Comparison of ENCODE assay signal across 21 cellular contexts in the genomic region with DNA sequence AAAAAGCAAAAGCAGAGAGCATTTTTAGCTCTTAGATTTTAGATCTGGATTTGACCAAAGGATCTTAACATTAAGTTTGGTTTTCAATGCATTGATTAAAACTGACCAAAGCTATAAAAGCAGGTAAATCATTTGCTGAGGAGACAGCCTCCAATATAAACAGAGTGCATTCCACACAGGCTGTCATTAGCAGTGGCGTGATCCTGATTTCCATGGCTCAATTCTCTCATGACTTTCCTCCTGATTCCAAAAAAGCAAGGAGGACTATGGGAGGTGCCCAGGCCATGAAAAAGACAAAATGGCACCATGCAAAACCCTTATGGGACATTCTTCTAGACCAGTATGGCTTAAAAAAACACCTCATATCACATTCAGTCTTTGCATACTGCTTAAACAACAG. TPM values are rescaled to one million over a fixed set of nuclear protein-coding genes. Genes with fewer than 3 reads are reported as not detected.
DNase-seq lines count a peak whose midpoint lies in the region; ATAC-seq, FAIRE-seq and TF ChIP-seq lines count a peak whose summit lies in the region.
"Had no signal": no experiment of that assay in that cellular context is flagged by ENCODE, and none has a peak within 500 bp of the region (broad histone marks: within the 10 kb centered on the region; RNA-seq: fewer than 3 reads in every experiment).

No MANE protein-coding gene starts in this region.

- no peak for FAIRE-seq in HepG2 (lab: Jason Lieb, UNC)
- FAIRE-seq: A549, D721Med, GM12892 had no signal

- ATAC-seq in HepG2 (no peak), mucosa of descending colon (peak; percentile 76), HG02588 (IDR thresholded peaks at IDR 0.05; ENCODE audit: unreplicated experiment) (no peak)
- ATAC-seq: A549, HCT116 had no signal

- WGBS in liver = 46% methylated on average over 1 of the region's 1 CpG
- 100% methylated on average over 1 of the region's 1 CpG for WGBS in HepG2 (ENCODE audit: low lambda C conversion rate)
- whole genome bisulfite sequencing in transverse colon (ENCODE audit: low coverage in 1 of 2), 2 donors = 43 to 48% methylated on average over 1 of the region's 1 CpG
- 98% methylated on average over 1 of the region's 1 CpG for WGBS in mesenchymal stem cell

- H3K4ac ChIP-seq in mesenchymal stem cell (ENCODE audit: low read depth in 1 of 2, low read length in 2 of 2) = no peak overlapping the region

- TF ChIP-seq POLR2A in HepG2 (IDR thresholded peaks at IDR 0.05; ENCODE audit: insufficient read depth in 1 of 2, low read depth in 2 of 2, low read length in 2 of 2) = no peak
- no peak for TF ChIP-seq POLR2A in transverse colon (IDR thresholded peaks at IDR 0.05)

- H3K27ac ChIP-seq in liver (ENCODE audit: low read depth in 1 of 2, low read length in 2 of 2) (peak overlapping the region; percentile 15), HepG2 (ENCODE audit: extremely low read length, insufficient read depth, low read length) (no peak overlapping the region), transverse colon (peak overlapping the region in 3 of 4 donors; percentile 4 to 49 (median 32)), mesenchymal stem cell (ENCODE audit: low read length, poor library complexity, severe bottlenecking) (no peak overlapping the region)
- H3K27ac ChIP-seq: 22Rv1, A549, C4-2B had no signal

- H3K27me3 ChIP-seq in liver (ENCODE audit: control insufficient read depth in 4 of 4, insufficient read depth in 4 of 4, low read length in 3 of 4) (no peaks in the 10 kb centered on the region), HepG2 (ENCODE audit: control insufficient read depth in 1 of 2, insufficient read depth in 2 of 2, low read length in 2 of 2) (no peaks in the 10 kb centered on the region), transverse colon (no peaks in the 10 kb centered on the region), mesenchymal stem cell (ENCODE audit: control insufficient read depth in 1 of 2, insufficient read depth in 1 of 2, low read length in 2 of 2) (no peaks in the 10 kb centered on the region)

- H3K79me2 ChIP-seq in HepG2 (ENCODE audit: insufficient read depth, low read length) = no peaks in the 10 kb centered on the region

- no peaks in the 10 kb centered on the region for H4K20me1 ChIP-seq in HepG2 (ENCODE audit: insufficient read depth, low read length)

- POLR2A ChIA-PET in HepG2 (lab: Yijun Ruan, JAX) = no interaction called here

- no peak overlapping the region for H2BK5ac ChIP-seq in mesenchymal stem cell (ENCODE audit: low read depth, low read length, poor library complexity, severe bottlenecking)

- H3K9me3 ChIP-seq in liver (ENCODE audit: control insufficient read depth in 4 of 4, low read length in 3 of 4) (no peaks in the 10 kb centered on the region), HepG2 (ENCODE audit: low read length) (no peaks in the 10 kb centered on the region), mucosa of descending colon (no peaks in the 10 kb centered on the region), transverse colon (no peaks in the 10 kb centered on the region), mesenchymal stem cell (ENCODE audit: control insufficient read depth, low read length) (no peaks in the 10 kb centered on the region)
- H3K9me3 ChIP-seq: Caco-2 had no signal

- no peaks in the 10 kb centered on the region for H3K79me1 ChIP-seq in mesenchymal stem cell (replicated peaks; ENCODE audit: low read length, poor library complexity, severe bottlenecking)

- H2BK15ac ChIP-seq in mesenchymal stem cell (ENCODE audit: low read depth, poor library complexity, severe bottlenecking) = no peak overlapping the region

- H4K91ac ChIP-seq in mesenchymal stem cell (ENCODE audit: low read length) = no peak overlapping the region

- TF ChIP-seq RAD21 in liver (IDR thresholded peaks at IDR 0.05) = peak; percentile 33 to 48
- no peak for TF ChIP-seq RAD21 in HepG2 (CRISPR knock-in tag; IDR thresholded peaks at IDR 0.05)

- H3K4me1 ChIP-seq in liver (ENCODE audit: control insufficient read depth in 4 of 4, insufficient read depth in 4 of 4, low read length in 3 of 4) (peaks cover 0 to 13% (median 11%) of the 10 kb centered on the region in 4 donors), HepG2 (ENCODE audit: insufficient read depth, low read length) (peaks cover 2% of the 10 kb centered on the region; the same call in 1 of the 2 replicates), mucosa of descending colon (ENCODE audit: low read depth) (peaks cover 6% of the 10 kb centered on the region), transverse colon (peaks cover 0 to 11% (median 6%) of the 10 kb centered on the region in 4 donors), mesenchymal stem cell (ENCODE audit: control insufficient read depth, insufficient read depth, low read depth, low read length) (no peaks in the 10 kb centered on the region)
- H3K4me1 ChIP-seq: Caco-2 had no signal

- H3K23ac ChIP-seq in mesenchymal stem cell (ENCODE audit: low read length in 2 of 2) = no peak overlapping the region

- CTCF ChIA-PET in HepG2 (lab: Yijun Ruan, JAX; ENCODE audit: low intra/inter-chr PET ratio, low total read pairs) = no interaction called here

- BruUV-seq in HepG2 (replicated peaks; lab: Mats Ljungman, UMichigan) = no TSS peak

- TF ChIP-seq EP300 in HepG2 (IDR thresholded peaks at IDR 0.05; ENCODE audit: low read depth in 2 of 2, low read length in 2 of 2) = no peak
- no peak for TF ChIP-seq EP300 in HepG2 (CRISPR knock-in tag; IDR thresholded peaks at IDR 0.05; ENCODE audit: borderline replicate concordance)
- no peak for TF ChIP-seq EP300 in transverse colon (IDR thresholded peaks at IDR 0.05; ENCODE audit: low read depth)

- H3K4me2 ChIP-seq in HepG2 (ENCODE audit: low read depth, low read length) = no peak overlapping the region
- H3K4me2 ChIP-seq in mesenchymal stem cell (ENCODE audit: low read length, poor library complexity, severe bottlenecking) = no peak overlapping the region
- H3K4me2 ChIP-seq: A549 had no signal

- H2AFZ ChIP-seq in HepG2 (ENCODE audit: low read length) (no peak overlapping the region), mesenchymal stem cell (ENCODE audit: low read depth, low read length) (no peak overlapping the region)

- H3K14ac ChIP-seq in mesenchymal stem cell (ENCODE audit: low read length in 2 of 2) = no peak overlapping the region

- no peak overlapping the region for H2BK12ac ChIP-seq in mesenchymal stem cell (ENCODE audit: low read length in 2 of 2)

- H4K8ac ChIP-seq in mesenchymal stem cell (ENCODE audit: low read length) = no peak overlapping the region

- no peak for DNase-seq in HepG2 (ENCODE audit: low spot score)
- DNase-seq in kidney tubule cell (ENCODE audit: low spot score) = peak; percentile 4
- DNase-seq in mucosa of descending colon = no peak
- DNase-seq in transverse colon = no peak
- DNase-seq in hypothalamus (lab: John Stamatoyannopoulos, UW) = no peak
- DNase-seq in mesenchymal stem cell = no peak
- DNase-seq: AML-193; Caco-2; CD4-positive, alpha-beta T cell; GDM1; GOT3; H7; HFFc6 had no signal

- intact Hi-C loops in HepG2 (cut with micrococcal nuclease; ENCODE audit: unreplicated experiment) (no loop called here), mucosa of descending colon (cut with DNase I, micrococcal nuclease) (no loop called here), transverse colon (cut with DNase I; ENCODE audit: low total_unique reads) (no loop called here)

- H2BK120ac ChIP-seq in mesenchymal stem cell (ENCODE audit: low read depth, low read length) = no peak overlapping the region

- TF ChIP-seq CTCF in liver (IDR thresholded peaks at IDR 0.05; ENCODE audit: low read depth, low read length, missing input control) (no peak), HepG2 (CRISPR knock-in tag; IDR thresholded peaks at IDR 0.05) (no peak), mucosa of descending colon (IDR thresholded peaks at IDR 0.05) (no peak), transverse colon (IDR thresholded peaks at IDR 0.05) (no peak)

- in situ Hi-C loops in HepG2 (cut with HindIII; ENCODE audit: extremely low pct_ligation_motif_present, low pct_unique_long_range_greater_than_20kb) = no loop called here
- in situ Hi-C loops in transverse colon (cut with MboI; ENCODE audit: low pct_ligation_motif_present in 1 of 4, low pct_unique_long_range_greater_than_20kb in 1 of 4, low sequenced_read_pairs in 3 of 4) = no loop called here

- H3K9ac ChIP-seq in liver (ENCODE audit: low read depth in 1 of 2, low read length in 2 of 2) (no peak overlapping the region), HepG2 (ENCODE audit: insufficient read depth, low read depth, low read length) (no peak overlapping the region), mesenchymal stem cell (ENCODE audit: low read length) (no peak overlapping the region)

- H3K4me3 ChIP-seq in liver (ENCODE audit: low read depth in 1 of 3, low read length in 3 of 3) (no peak overlapping the region), HepG2 (replicated peaks in 1 of 3; ENCODE audit: insufficient read depth in 1 of 3, low read depth in 2 of 3, low read length in 3 of 3) (no peak overlapping the region), mucosa of descending colon (no peak overlapping the region), transverse colon (no peak overlapping the region), mesenchymal stem cell (ENCODE audit: insufficient read depth in 1 of 2, low read depth in 1 of 2, low read length in 2 of 2) (no peak overlapping the region)
- H3K4me3 ChIP-seq: A549 had no signal

- H3K18ac ChIP-seq in mesenchymal stem cell (ENCODE audit: low read depth in 1 of 2, low read length in 2 of 2) = no peak overlapping the region

- peaks cover 0 to 8% (median 4%) of the 10 kb centered on the region in 4 donors for H3K36me3 ChIP-seq in liver (ENCODE audit: control insufficient read depth in 4 of 4, insufficient read depth in 3 of 4, low read depth in 1 of 4, low read length in 3 of 4)
- peaks cover 33 to 64% of the 10 kb centered on the region in 2 experiments for H3K36me3 ChIP-seq in HepG2 (replicated peaks in 1 of 2; ENCODE audit: control insufficient read depth in 1 of 2, insufficient read depth in 2 of 2, low read length in 2 of 2)
- H3K36me3 ChIP-seq in mucosa of descending colon (ENCODE audit: low read depth) = peaks cover 2% of the 10 kb centered on the region
- H3K36me3 ChIP-seq in transverse colon = peaks cover 0 to 55% (median 19%) of the 10 kb centered on the region in 4 donors
- H3K36me3 ChIP-seq in mesenchymal stem cell (ENCODE audit: control insufficient read depth in 1 of 2, insufficient read depth in 2 of 2, low read depth in 1 of 2, low read length in 2 of 2) = peaks cover 30 to 81% of the 10 kb centered on the region in 2 experiments

- no peak overlapping the region for H2AK5ac ChIP-seq in mesenchymal stem cell (ENCODE audit: low read length, severe bottlenecking)

RNA-seq across cellular contexts. Expression of a gene that starts 53.5 kb away (rescaled TPM):
- 10 to 100 TPM in 1 of 2 donors, 1 to 10 TPM in 1; 9.4 to 19.7 TPM for total RNA-seq in liver
- 1 to 10 TPM; 7.9 to 10.0 TPM for polyA plus RNA-seq in liver
- total RNA-seq in HepG2 (2016; rRNA removed; fragmentation: Illumina TruSeq; extraction: Trizol) = 47.6 and 54.8 TPM in 2 replicates
- 25.3 and 26.1 TPM in 2 replicates for total RNA-seq in HepG2 (2016; cell fraction: cytosol; rRNA removed; fragmentation: Illumina TruSeq; extraction: Trizol; ENCODE audit: low read depth)
- 46.1 and 54.7 TPM in 2 replicates for total RNA-seq in HepG2 (2016; cell fraction: insoluble cytoplasmic fraction; rRNA removed; fragmentation: Illumina TruSeq; extraction: Trizol)
- 22.1 and 23.9 TPM in 2 replicates for total RNA-seq in HepG2 (2016; cell fraction: membrane; rRNA removed; fragmentation: Illumina TruSeq; extraction: Trizol)
- total RNA-seq in HepG2 (2016; cell fraction: nucleus; rRNA removed; fragmentation: Illumina TruSeq; extraction: Trizol) = 57.0 and 57.3 TPM in 2 replicates
- 11.7 and 13.3 TPM in 2 replicates for polyA plus RNA-seq in HepG2 (2011; rRNA removed)
- 7.3 and 10.1 TPM in 2 replicates for polyA plus RNA-seq in HepG2 (2011; cell fraction: cytosol; rRNA removed)
- 21.8 and 27.8 TPM in 2 replicates for polyA plus RNA-seq in HepG2 (2011; cell fraction: nucleus; rRNA removed)
- 25.7 and 33.7 TPM in 2 replicates for polyA plus RNA-seq in HepG2 (2012)
- 4.9 and 5.1 TPM in 2 replicates for polyA plus RNA-seq in HepG2 (2016; cell fraction: cytosol; fragmentation: Illumina TruSeq; extraction: Trizol; ENCODE audit: low read depth)
- polyA plus RNA-seq in HepG2 (2016; cell fraction: insoluble cytoplasmic fraction; fragmentation: Illumina TruSeq; extraction: Trizol; ENCODE audit: low read depth) = 52.1 and 52.5 TPM in 2 replicates
- polyA plus RNA-seq in HepG2 (2016; cell fraction: membrane; fragmentation: Illumina TruSeq; extraction: Trizol; ENCODE audit: low read depth) = 10.4 and 12.2 TPM in 2 replicates
- 43.6 and 48.8 TPM in 2 replicates for polyA plus RNA-seq in HepG2 (2016; cell fraction: nucleus; fragmentation: Illumina TruSeq; extraction: Trizol; ENCODE audit: insufficient read depth, low read depth)
- 17.2 and 35.9 TPM in 2 replicates for polyA minus RNA-seq in HepG2 (2011; rRNA and poly(A)+ RNA removed; ENCODE audit: low replicate concordance)
- 18.8 and 27.2 TPM in 2 replicates for polyA minus RNA-seq in HepG2 (2011; cell fraction: cytosol; rRNA and poly(A)+ RNA removed)
- 66.4 and 70.1 TPM in 2 replicates for polyA minus RNA-seq in HepG2 (2011; cell fraction: nucleus; rRNA and poly(A)+ RNA removed)
- 10 to 100 TPM; 31.5 to 34.0 (median 33.3) TPM for total RNA-seq in mucosa of descending colon
- total RNA-seq in transverse colon = 10 to 100 TPM; 26.9 to 57.3 (median 34.1) TPM
- polyA plus RNA-seq in mesenchymal stem cell (2013, experiment 1 of 2) = 24.6 TPM
- 24.1 TPM for polyA plus RNA-seq in mesenchymal stem cell (2013, experiment 2 of 2)

RNA-seq across cellular contexts. Expression of a gene that starts 56.2 kb away (rescaled TPM):
- total RNA-seq in liver (10 to 100 TPM; 24.1 to 24.7 TPM), HepG2 (2016; rRNA removed; fragmentation: Illumina TruSeq; extraction: Trizol) (96.9 and 98.2 TPM in 2 replicates), mucosa of descending colon (10 to 100 TPM; 59.4 to 71.1 (median 61.6) TPM), transverse colon (10 to 100 TPM; 42.2 to 72.7 (median 56.2) TPM)
- polyA plus RNA-seq in liver (10 to 100 TPM; 13.3 to 16.5 TPM), HepG2 (2011; rRNA removed) (91.6 and 120 TPM in 2 replicates)
- total RNA-seq in HepG2 (2016; cell fraction: cytosol; rRNA removed; fragmentation: Illumina TruSeq; extraction: Trizol; ENCODE audit: low read depth) = 35.9 and 40.9 TPM in 2 replicates
- 88.6 and 96.1 TPM in 2 replicates for total RNA-seq in HepG2 (2016; cell fraction: insoluble cytoplasmic fraction; rRNA removed; fragmentation: Illumina TruSeq; extraction: Trizol)
- 89.4 and 93.4 TPM in 2 replicates for total RNA-seq in HepG2 (2016; cell fraction: membrane; rRNA removed; fragmentation: Illumina TruSeq; extraction: Trizol)
- 68.6 and 78.4 TPM in 2 replicates for total RNA-seq in HepG2 (2016; cell fraction: nucleus; rRNA removed; fragmentation: Illumina TruSeq; extraction: Trizol)
- polyA plus RNA-seq in HepG2 (2011; cell fraction: cytosol; rRNA removed) = 104 and 117 TPM in 2 replicates
- polyA plus RNA-seq in HepG2 (2011; cell fraction: nucleus; rRNA removed) = 33.4 and 38.4 TPM in 2 replicates
- polyA plus RNA-seq in HepG2 (2012) = 101 and 126 TPM in 2 replicates
- polyA plus RNA-seq in HepG2 (2016; cell fraction: cytosol; fragmentation: Illumina TruSeq; extraction: Trizol; ENCODE audit: low read depth) = 37.6 and 38.7 TPM in 2 replicates
- polyA plus RNA-seq in HepG2 (2016; cell fraction: insoluble cytoplasmic fraction; fragmentation: Illumina TruSeq; extraction: Trizol; ENCODE audit: low read depth) = 100 and 109 TPM in 2 replicates
- polyA plus RNA-seq in HepG2 (2016; cell fraction: membrane; fragmentation: Illumina TruSeq; extraction: Trizol; ENCODE audit: low read depth) = 80.8 and 84.4 TPM in 2 replicates
- polyA plus RNA-seq in HepG2 (2016; cell fraction: nucleus; fragmentation: Illumina TruSeq; extraction: Trizol; ENCODE audit: insufficient read depth, low read depth) = 99.3 and 101 TPM in 2 replicates
- polyA minus RNA-seq in HepG2 (2011; rRNA and poly(A)+ RNA removed; ENCODE audit: low replicate concordance) = 84.9 and 154 TPM in 2 replicates
- polyA minus RNA-seq in HepG2 (2011; cell fraction: cytosol; rRNA and poly(A)+ RNA removed) = 73.7 and 80.7 TPM in 2 replicates
- 75.8 and 77.7 TPM in 2 replicates for polyA minus RNA-seq in HepG2 (2011; cell fraction: nucleus; rRNA and poly(A)+ RNA removed)
- polyA plus RNA-seq in mesenchymal stem cell (2013, experiment 1 of 2) = 83.3 TPM
- polyA plus RNA-seq in mesenchymal stem cell (2013, experiment 2 of 2) = 84.4 TPM

Comparison
In these comparisons a context has a peak if more than half of its experiments do, and no peak if none do; other contexts are left out.
1. H3K27ac ChIP-seq: peak in liver (2 of 2) and transverse colon (3 of 4); none in HepG2 (single experiment) and mesenchymal stem cell (single experiment).